In genomic region chr2:204260906-204261305, GRCh38 we compare ENCODE assay signal across 26 cellular contexts.
"Had no signal": no experiment of that assay in that cellular context is flagged by ENCODE, and none has a peak within 500 bp of the region (broad histone marks: within the 10 kb centered on the region; RNA-seq: fewer than 3 reads in every experiment).

No MANE protein-coding gene starts in this region.

- DNase-seq: activated CD4-positive, alpha-beta memory T cell treated with anti-CD3 and anti-CD28 coated beads, Interleukin-2, amount 10 ng/mL, durations not matched to agents 7 days and 5 days; activated CD4-positive, alpha-beta T cell treated with anti-CD3 and anti-CD28 coated beads for 1 hour; activated CD4-positive, alpha-beta T cell treated with anti-CD3 and anti-CD28 coated beads, Interleukin-2, amount 10 ng/mL, durations not matched to agents 7 days and 5 days; activated CD8-positive, alpha-beta memory T cell treated with anti-CD3 and anti-CD28 coated beads, Interleukin-2, amount 50 U/mL, for 48 hours; activated gamma-delta T cell; activated naive CD4-positive, alpha-beta T cell treated with anti-CD3 and anti-CD28 coated beads, Interleukin-2, amount 10 ng/mL, durations not matched to agents 7 days and 5 days; activated naive CD8-positive, alpha-beta T cell treated with anti-CD3 and anti-CD28 coated beads, Interleukin-2, amount 10 ng/mL, durations not matched to agents 7 days and 5 days; activated T-cell treated with anti-CD3 and anti-CD28 coated beads, Interleukin-2, amount 50 U/mL, for 24 hours; brain microvascular endothelial cell; cortex of kidney; effector memory CD8-positive, alpha-beta T cell; erythroblast; head of caudate nucleus; left colon; mammary epithelial cell; naive thymus-derived CD8-positive, alpha-beta T cell; ovary; psoas muscle; stimulated activated CD4-positive, alpha-beta T cell treated with anti-CD3 and anti-CD28 coated beads, Interleukin-15, amount 100 ng/mL, for 24 hours; stimulated activated CD4-positive, alpha-beta T cell treated with anti-CD3 and anti-CD28 coated beads, Interleukin-2, amount 100 ng/mL, for 24 hours; stimulated activated naive B cell treated with anti-CD40 and anti-IgM and Interleukin-4, amounts not matched to agents 10 μg/mL and 1 μg/mL and 100 μg/mL, for 72 hours; stomach; T-helper 17 cell; tibial artery; upper lobe of right lung had no signal

- H3K9me3 Mint-ChIP-seq: activated CD4-positive, alpha-beta memory T cell treated with anti-CD3 and anti-CD28 coated beads, Interleukin-2, amount 10 ng/mL, durations not matched to agents 7 days and 5 days; activated CD4-positive, alpha-beta T cell treated with anti-CD3 and anti-CD28 coated beads, Interleukin-2, amount 10 ng/mL, durations not matched to agents 7 days and 5 days; activated naive CD4-positive, alpha-beta T cell treated with anti-CD3 and anti-CD28 coated beads, Interleukin-2, amount 10 ng/mL, durations not matched to agents 7 days and 5 days; activated naive CD8-positive, alpha-beta T cell treated with anti-CD3 and anti-CD28 coated beads, Interleukin-2, amount 10 ng/mL, durations not matched to agents 7 days and 5 days; activated T-cell treated with anti-CD3 and anti-CD28 coated beads, Interleukin-2, amount 50 U/mL, for 24 hours; effector memory CD8-positive, alpha-beta T cell; naive thymus-derived CD8-positive, alpha-beta T cell; stimulated activated naive B cell treated with anti-CD40 and anti-IgM and Interleukin-4, amounts not matched to agents 10 μg/mL and 1 μg/mL and 100 μg/mL, for 72 hours; WTC11 had no signal

- H3K36me3 Mint-ChIP-seq: activated naive CD4-positive, alpha-beta T cell treated with anti-CD3 and anti-CD28 coated beads, Interleukin-2, amount 10 ng/mL, durations not matched to agents 7 days and 5 days; activated naive CD8-positive, alpha-beta T cell treated with anti-CD3 and anti-CD28 coated beads, Interleukin-2, amount 10 ng/mL, durations not matched to agents 7 days and 5 days; naive thymus-derived CD8-positive, alpha-beta T cell; stimulated activated naive B cell treated with anti-CD40 and anti-IgM and Interleukin-4, amounts not matched to agents 10 μg/mL and 1 μg/mL and 100 μg/mL, for 72 hours; WTC11 had no signal

- H3K27ac Mint-ChIP-seq: activated CD4-positive, alpha-beta memory T cell treated with anti-CD3 and anti-CD28 coated beads, Interleukin-2, amount 10 ng/mL, durations not matched to agents 7 days and 5 days; activated CD4-positive, alpha-beta T cell treated with anti-CD3 and anti-CD28 coated beads, Interleukin-2, amount 10 ng/mL, durations not matched to agents 7 days and 5 days; activated naive CD4-positive, alpha-beta T cell treated with anti-CD3 and anti-CD28 coated beads, Interleukin-2, amount 10 ng/mL, durations not matched to agents 7 days and 5 days; activated naive CD8-positive, alpha-beta T cell treated with anti-CD3 and anti-CD28 coated beads, Interleukin-2, amount 10 ng/mL, durations not matched to agents 7 days and 5 days; activated T-cell treated with anti-CD3 and anti-CD28 coated beads, Interleukin-2, amount 50 U/mL, for 24 hours; effector memory CD8-positive, alpha-beta T cell; naive thymus-derived CD8-positive, alpha-beta T cell; stimulated activated naive B cell treated with anti-CD40 and anti-IgM and Interleukin-4, amounts not matched to agents 10 μg/mL and 1 μg/mL and 100 μg/mL, for 72 hours; T-helper 17 cell; WTC11 had no signal

- H3K4me1 Mint-ChIP-seq: activated CD4-positive, alpha-beta memory T cell treated with anti-CD3 and anti-CD28 coated beads, Interleukin-2, amount 10 ng/mL, durations not matched to agents 7 days and 5 days; activated CD4-positive, alpha-beta T cell treated with anti-CD3 and anti-CD28 coated beads, Interleukin-2, amount 10 ng/mL, durations not matched to agents 7 days and 5 days; activated naive CD4-positive, alpha-beta T cell treated with anti-CD3 and anti-CD28 coated beads, Interleukin-2, amount 10 ng/mL, durations not matched to agents 7 days and 5 days; naive thymus-derived CD8-positive, alpha-beta T cell had no signal

- H3K4me3 Mint-ChIP-seq: activated CD4-positive, alpha-beta memory T cell treated with anti-CD3 and anti-CD28 coated beads, Interleukin-2, amount 10 ng/mL, durations not matched to agents 7 days and 5 days; activated CD4-positive, alpha-beta T cell treated with anti-CD3 and anti-CD28 coated beads, Interleukin-2, amount 10 ng/mL, durations not matched to agents 7 days and 5 days; activated naive CD4-positive, alpha-beta T cell treated with anti-CD3 and anti-CD28 coated beads, Interleukin-2, amount 10 ng/mL, durations not matched to agents 7 days and 5 days; activated naive CD8-positive, alpha-beta T cell treated with anti-CD3 and anti-CD28 coated beads, Interleukin-2, amount 10 ng/mL, durations not matched to agents 7 days and 5 days; activated T-cell treated with anti-CD3 and anti-CD28 coated beads, Interleukin-2, amount 50 U/mL, for 24 hours; effector memory CD8-positive, alpha-beta T cell; naive thymus-derived CD8-positive, alpha-beta T cell; stimulated activated naive B cell treated with anti-CD40 and anti-IgM and Interleukin-4, amounts not matched to agents 10 μg/mL and 1 μg/mL and 100 μg/mL, for 72 hours; T-helper 17 cell; WTC11 had no signal
